Comparison of ENCODE assay signal across 28 cellular contexts in genomic region chr11:11152877-11153276, GRCh38.
"Had no signal": no experiment of that assay in that cellular context is flagged by ENCODE, and none has a peak within 500 bp of the region (broad histone marks: within the 10 kb centered on the region; RNA-seq: fewer than 3 reads in every experiment).

No MANE protein-coding gene starts in this region.

- H3K27me3 ChIP-seq: adrenal gland, MG63 had no signal

- H3K9me3 Mint-ChIP-seq: activated CD4-positive, alpha-beta memory T cell treated with anti-CD3 and anti-CD28 coated beads for 36 hours; activated naive CD4-positive, alpha-beta T cell treated with anti-CD3 and anti-CD28 coated beads, Interleukin-2, amount 10 ng/mL, durations not matched to agents 7 days and 5 days; activated naive CD8-positive, alpha-beta T cell treated with anti-CD3 and anti-CD28 coated beads, Interleukin-2, amount 10 ng/mL, durations not matched to agents 7 days and 5 days; activated T-helper 17 cell treated with anti-CD3 and anti-CD28 coated beads, Interleukin-2, amount 50 U/mL, for 72 hours; T-cell had no signal

- H3K36me3 ChIP-seq: adrenal gland, MG63 had no signal

- H3K27me3 Mint-ChIP-seq: activated CD4-positive, alpha-beta memory T cell treated with anti-CD3 and anti-CD28 coated beads for 36 hours; activated T-helper 17 cell treated with anti-CD3 and anti-CD28 coated beads, Interleukin-2, amount 50 U/mL, for 72 hours; T-cell had no signal

- H3K4me1 ChIP-seq: adrenal gland had no signal

- ATAC-seq: activated T-helper 17 cell treated with anti-CD3 and anti-CD28 coated beads, Interleukin-2, amount 50 U/mL, for 72 hours; Panc1; Right ventricle myocardium inferior; T-cell; WTC11 had no signal

- H3K27ac ChIP-seq: adrenal gland, SK-N-MC had no signal

- DNase-seq: activated CD4-positive, alpha-beta memory T cell treated with anti-CD3 and anti-CD28 coated beads for 36 hours; activated CD4-positive, alpha-beta T cell treated with anti-CD3 and anti-CD28 coated beads for 48 hours; activated CD4-positive, CD25-positive, alpha-beta regulatory T cell treated with anti-CD3 and anti-CD28 coated beads, Interleukin-2, amount 50 U/mL, for 72 hours; activated CD8-positive, alpha-beta memory T cell treated with anti-CD3 and anti-CD28 coated beads for 24 hours; activated gamma-delta T cell; activated naive CD4-positive, alpha-beta T cell treated with anti-CD3 and anti-CD28 coated beads, Interleukin-2, amount 10 ng/mL, durations not matched to agents 7 days and 5 days; activated naive CD8-positive, alpha-beta T cell treated with anti-CD3 and anti-CD28 coated beads, Interleukin-2, amount 10 ng/mL, durations not matched to agents 7 days and 5 days; activated T-cell treated with anti-CD3 and anti-CD28 coated beads for 4 hours; activated T-cell treated with anti-CD3 and anti-CD28 coated beads, Interleukin-2, amount 50 U/mL, for 48 hours; adrenal gland; anterior cingulate cortex; MG63; NCI-H1105; NCI-H1436; NCI-H1694 treated with DMSO at 0.1 percent for 48 hours; NCI-H2029 treated with DMSO at 0.1 percent for 48 hours; NCI-H345; NCI-H510A; NCI-H526 treated with DMSO at 0.1 percent for 48 hours; NCI-H82; OCI-M1; RPMI8226; T-cell had no signal

- H3K36me3 Mint-ChIP-seq: activated CD4-positive, alpha-beta memory T cell treated with anti-CD3 and anti-CD28 coated beads for 36 hours had no signal

- H3K4me3 Mint-ChIP-seq: activated CD4-positive, alpha-beta memory T cell treated with anti-CD3 and anti-CD28 coated beads for 36 hours; activated naive CD4-positive, alpha-beta T cell treated with anti-CD3 and anti-CD28 coated beads, Interleukin-2, amount 10 ng/mL, durations not matched to agents 7 days and 5 days; activated naive CD8-positive, alpha-beta T cell treated with anti-CD3 and anti-CD28 coated beads, Interleukin-2, amount 10 ng/mL, durations not matched to agents 7 days and 5 days; activated T-helper 17 cell treated with anti-CD3 and anti-CD28 coated beads, Interleukin-2, amount 50 U/mL, for 72 hours; T-cell; WTC11 had no signal

- H3K4me3 ChIP-seq: adrenal gland, MG63, SK-N-MC had no signal

- H3K9me3 ChIP-seq: adrenal gland, MG63 had no signal

- H3K27ac Mint-ChIP-seq: activated CD4-positive, alpha-beta memory T cell treated with anti-CD3 and anti-CD28 coated beads for 36 hours; activated naive CD4-positive, alpha-beta T cell treated with anti-CD3 and anti-CD28 coated beads, Interleukin-2, amount 10 ng/mL, durations not matched to agents 7 days and 5 days; activated naive CD8-positive, alpha-beta T cell treated with anti-CD3 and anti-CD28 coated beads, Interleukin-2, amount 10 ng/mL, durations not matched to agents 7 days and 5 days; activated T-helper 17 cell treated with anti-CD3 and anti-CD28 coated beads, Interleukin-2, amount 50 U/mL, for 72 hours; WTC11 had no signal
